Comparison of ENCODE assay signal across 20 cellular contexts in the genomic region with DNA sequence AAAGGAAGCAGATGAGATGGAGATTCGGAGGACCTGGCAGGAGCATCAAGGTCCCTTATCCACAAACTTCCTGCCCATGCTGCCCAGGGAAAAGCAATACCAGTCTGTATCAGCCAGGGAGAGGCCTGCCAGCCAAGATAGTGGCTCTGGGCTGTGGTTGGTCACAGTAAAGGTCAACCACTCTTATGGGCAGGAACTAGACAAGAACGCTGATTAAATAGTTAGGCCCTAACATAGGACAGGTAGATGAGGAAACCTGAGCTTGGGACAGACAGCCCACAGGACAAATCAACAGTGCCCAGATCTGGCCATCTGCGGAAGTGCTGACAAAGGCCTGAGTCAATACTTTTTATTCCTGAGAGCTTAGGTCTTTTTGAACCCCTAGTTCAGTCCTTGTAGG.
"Had no signal": no experiment of that assay in that cellular context is flagged by ENCODE, and none has a peak within 500 bp of the region (broad histone marks: within the 10 kb centered on the region; RNA-seq: fewer than 3 reads in every experiment).

No MANE protein-coding gene starts in this region.

- H3K27ac ChIP-seq: adrenal gland, hepatocyte, thoracic aorta, vagina, WERI-Rb-1 had no signal

- H3K9me3 ChIP-seq: adrenal gland, mucosa of descending colon, thoracic aorta, vagina had no signal

- H3K4me3 ChIP-seq: adrenal gland, hepatocyte, mucosa of descending colon, thoracic aorta, vagina had no signal

- H3K4me1 Mint-ChIP-seq: endodermal cell had no signal

- H3K36me3 ChIP-seq: adrenal gland, thoracic aorta, vagina, WERI-Rb-1 had no signal

- H3K9me3 Mint-ChIP-seq: activated naive CD4-positive, alpha-beta T cell treated with anti-CD3 and anti-CD28 coated beads, Interleukin-2, amount 10 ng/mL, durations not matched to agents 7 days and 5 days; activated T-helper 2 cell treated with anti-CD3 and anti-CD28 coated beads, Interferon-gamma antibody, Interleukin-2, Interleukin-4, amounts not matched to agents 10 μg/mL and 5 μg/mL and 100 μg/mL, durations not matched to agents 14 hours and 24 hours and 36 hours; endodermal cell; naive thymus-derived CD8-positive, alpha-beta T cell; stimulated activated naive CD8-positive, alpha-beta T cell treated with anti-CD3 and anti-CD28 coated beads, Interleukin-15, amount 100 ng/mL, for 72 hours; T-helper 2 cell treated with Interferon-gamma antibody and Interleukin-4, amounts not matched to agents 5 μg/mL and 100 μg/mL, for 36 hours had no signal

- H3K27me3 Mint-ChIP-seq: activated CD4-positive, alpha-beta T cell treated with anti-CD3 and anti-CD28 coated beads for 36 hours; activated naive CD4-positive, alpha-beta T cell treated with anti-CD3 and anti-CD28 coated beads, Interleukin-2, amount 10 ng/mL, durations not matched to agents 7 days and 5 days; naive thymus-derived CD8-positive, alpha-beta T cell; stimulated activated naive CD8-positive, alpha-beta T cell treated with anti-CD3 and anti-CD28 coated beads, Interleukin-15, amount 100 ng/mL, for 72 hours had no signal

- H3K36me3 Mint-ChIP-seq: activated naive CD4-positive, alpha-beta T cell treated with anti-CD3 and anti-CD28 coated beads, Interleukin-2, amount 10 ng/mL, durations not matched to agents 7 days and 5 days; naive thymus-derived CD8-positive, alpha-beta T cell had no signal

- H3K4me1 ChIP-seq: vagina had no signal

- DNase-seq: activated CD4-positive, alpha-beta T cell treated with anti-CD3 and anti-CD28 coated beads for 36 hours; activated naive CD4-positive, alpha-beta T cell treated with anti-CD3 and anti-CD28 coated beads, Interleukin-2, amount 10 ng/mL, durations not matched to agents 7 days and 5 days; activated T-cell treated with anti-CD3 and anti-CD28 coated beads for 4 hours; adrenal gland; cerebellar nuclear complex; dermis blood vessel endothelial cell; endodermal cell; kidney glomerular epithelial cell; mucosa of descending colon; naive thymus-derived CD8-positive, alpha-beta T cell; occipital lobe; stimulated activated CD4-positive, alpha-beta T cell treated with anti-CD3 and anti-CD28 coated beads, Interleukin-4, amount 100 ng/mL, for 4 hours; stimulated activated naive CD8-positive, alpha-beta T cell treated with anti-CD3 and anti-CD28 coated beads, Interleukin-15, amount 100 ng/mL, for 72 hours; SW 1271; WERI-Rb-1 had no signal

- ATAC-seq: activated CD4-positive, alpha-beta T cell treated with anti-CD3 and anti-CD28 coated beads for 36 hours; naive thymus-derived CD8-positive, alpha-beta T cell; stimulated activated naive CD8-positive, alpha-beta T cell treated with anti-CD3 and anti-CD28 coated beads, Interleukin-15, amount 100 ng/mL, for 72 hours had no signal

- H3K27ac Mint-ChIP-seq: activated CD4-positive, alpha-beta T cell treated with anti-CD3 and anti-CD28 coated beads for 36 hours; activated naive CD4-positive, alpha-beta T cell treated with anti-CD3 and anti-CD28 coated beads, Interleukin-2, amount 10 ng/mL, durations not matched to agents 7 days and 5 days; activated T-helper 2 cell treated with anti-CD3 and anti-CD28 coated beads, Interferon-gamma antibody, Interleukin-2, Interleukin-4, amounts not matched to agents 10 μg/mL and 5 μg/mL and 100 μg/mL, durations not matched to agents 14 hours and 24 hours and 36 hours; endodermal cell; T-helper 2 cell treated with Interferon-gamma antibody and Interleukin-4, amounts not matched to agents 5 μg/mL and 100 μg/mL, for 36 hours had no signal

- H3K27me3 ChIP-seq: adrenal gland, hepatocyte, vagina had no signal

- H3K4me3 Mint-ChIP-seq: activated CD4-positive, alpha-beta T cell treated with anti-CD3 and anti-CD28 coated beads for 36 hours; activated naive CD4-positive, alpha-beta T cell treated with anti-CD3 and anti-CD28 coated beads, Interleukin-2, amount 10 ng/mL, durations not matched to agents 7 days and 5 days; endodermal cell; naive thymus-derived CD8-positive, alpha-beta T cell; stimulated activated naive CD8-positive, alpha-beta T cell treated with anti-CD3 and anti-CD28 coated beads, Interleukin-15, amount 100 ng/mL, for 72 hours; T-helper 2 cell treated with Interferon-gamma antibody and Interleukin-4, amounts not matched to agents 5 μg/mL and 100 μg/mL, for 36 hours had no signal
